Comparison of ENCODE assay signal across 15 cellular contexts in genomic region chr1:165560834-165561233, GRCh38. TPM values are rescaled to one million over a fixed set of nuclear protein-coding genes. Genes with fewer than 3 reads are reported as not detected.
A peak's percentile ranks its signal among the peaks of the same experiment; 100 is the strongest.
DNase-seq lines count a peak whose midpoint lies in the region; ATAC-seq and TF ChIP-seq lines count a peak whose summit lies in the region.
"Had no signal": no experiment of that assay in that cellular context is flagged by ENCODE, and none has a peak within 500 bp of the region (broad histone marks: within the 10 kb centered on the region; RNA-seq: fewer than 3 reads in every experiment).

No MANE protein-coding gene starts in this region.

- H3K4me3 Mint-ChIP-seq in mesothelial cell of epicardium, result no peak overlapping the region
- H3K4me3 Mint-ChIP-seq: B cell; CD4-positive, alpha-beta T cell had no signal

- ATAC-seq in Right ventricle myocardium superior (ENCODE audit: poor library complexity), result peak; percentile 84

- peak; percentile 9 for DNase-seq in DMS79 (lab: John Stamatoyannopoulos, UW)
- peak; percentile 26 for DNase-seq in H7
- no peak for DNase-seq in Right ventricle myocardium superior
- peak; percentile 41 for DNase-seq in iPS-NIHi7 (ENCODE audit: extremely low spot score)
- DNase-seq in NCI-H510A treated with DMSO at 0.1 percent for 48 hours (lab: John Stamatoyannopoulos, UW), result no peak
- DNase-seq in stimulated activated CD8-positive, alpha-beta memory T cell treated with anti-CD3 and anti-CD28 coated beads, Interleukin-4, amount 100 ng/mL, for 48 hours, result no peak
- DNase-seq in mesothelial cell of epicardium (ENCODE audit: low spot score in 2 of 2, unreplicated experiment in 2 of 2), result no peak
- DNase-seq: CD4-positive, alpha-beta T cell; Kasumi-1; NCI-H1436 treated with DMSO at 0.1 percent for 48 hours; NCI-H446; NCI-H82 had no signal

- peaks cover 2% of the 10 kb centered on the region; the same call in 1 of the 2 replicates for H3K27me3 ChIP-seq in H7 (ENCODE audit: control insufficient read depth, insufficient read depth, low read length)

- intact Hi-C loops in Right ventricle myocardium superior (cut with DNase I), result no loop called here

- H3K36me3 ChIP-seq in H7 (replicated peaks; ENCODE audit: control insufficient read depth, insufficient read depth, low read length), result no peaks in the 10 kb centered on the region

- H3K36me3 Mint-ChIP-seq in mesothelial cell of epicardium, result no peaks in the 10 kb centered on the region

- no peak overlapping the region for H3K27ac Mint-ChIP-seq in mesothelial cell of epicardium
- H3K27ac Mint-ChIP-seq: B cell; CD4-positive, alpha-beta T cell had no signal

- peaks cover 40% of the 10 kb centered on the region for H3K27me3 Mint-ChIP-seq in mesothelial cell of epicardium (ENCODE audit: low read depth)

- peaks cover 3% of the 10 kb centered on the region for H3K4me1 Mint-ChIP-seq in mesothelial cell of epicardium
- H3K4me1 Mint-ChIP-seq: B cell had no signal

- no peaks in the 10 kb centered on the region for H3K9me3 Mint-ChIP-seq in mesothelial cell of epicardium
- H3K9me3 Mint-ChIP-seq: CD4-positive, alpha-beta T cell had no signal

- no peak for TF ChIP-seq CTCF in mesothelial cell of epicardium (IDR thresholded peaks at IDR 0.05; ENCODE audit: unreplicated experiment)

- no peak overlapping the region for H3K4me3 ChIP-seq in H7 (ENCODE audit: insufficient read depth, low read depth, low read length)

RNA-seq across cellular contexts. Expression of gene LRRC52, which starts 17.0 kb away (rescaled TPM):
- total RNA-seq in H7 (2014; rRNA removed; shearing (Covaris generic)), result not detected in 2 replicates
- total RNA-seq in Right ventricle myocardium superior, result 0.38 TPM
- not detected in 3 replicates for total RNA-seq in mesothelial cell of epicardium
- total RNA-seq: B cell; CD4-positive, alpha-beta T cell; Daoy; H4 had no signal

Comparison
In these comparisons a context has a peak if more than half of its experiments do, and no peak if none do; other contexts are left out.
1. DNase-seq: peak in DMS79 (single experiment), H7 (single experiment) and iPS-NIHi7 (single experiment); none in Right ventricle myocardium superior (single experiment), NCI-H510A treated with DMSO at 0.1 percent for 48 hours (single experiment), stimulated activated CD8-positive, alpha-beta memory T cell treated with anti-CD3 and anti-CD28 coated beads, Interleukin-4, amount 100 ng/mL, for 48 hours (single experiment) and mesothelial cell of epicardium (0 of 2).